27 cellular contexts compared by ENCODE assay signal in the genomic region with DNA sequence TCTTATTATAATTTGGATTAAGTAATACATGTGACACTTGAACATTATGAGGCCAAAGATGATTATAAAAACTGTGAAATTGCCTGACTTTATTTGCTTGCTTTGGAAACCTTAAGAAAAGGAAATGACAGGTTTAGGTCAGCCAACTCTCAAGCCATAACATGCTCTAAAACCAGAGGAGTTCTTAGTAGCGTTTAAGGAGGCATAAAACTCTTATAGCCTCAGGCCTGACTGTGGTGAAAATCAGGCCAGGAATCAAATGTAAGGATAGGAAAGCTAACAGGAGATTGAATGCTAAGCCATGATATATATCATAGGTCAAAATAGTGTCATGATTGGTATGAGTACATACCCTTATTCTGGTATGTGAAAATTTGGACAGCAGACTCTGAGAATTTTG.
"Had no signal": no experiment of that assay in that cellular context is flagged by ENCODE, and none has a peak within 500 bp of the region (broad histone marks: within the 10 kb centered on the region; RNA-seq: fewer than 3 reads in every experiment).

No MANE protein-coding gene starts in this region.

- FAIRE-seq: islet of Langerhans had no signal

- H3K4me1 ChIP-seq: tibial nerve, uterus had no signal

- H3K4me1 Mint-ChIP-seq: immature natural killer cell; memory B cell; naive thymus-derived CD4-positive, alpha-beta T cell; stimulated activated effector memory CD8-positive, alpha-beta T cell treated with anti-CD3 and anti-CD28 coated beads, Interleukin-12 subunit alpha, Interleukin-12 subunit beta, amount 100 ng/mL, for 72 hours had no signal

- H3K9me3 Mint-ChIP-seq: type B pancreatic cell had no signal

- H3K4me3 ChIP-seq: left ventricle myocardium inferior, lung, mucosa of descending colon, ovary, skin epidermis, tibial nerve, uterus had no signal

- H3K27ac ChIP-seq: left ventricle myocardium inferior, ovary, skin epidermis, tibial nerve, uterus had no signal

- DNase-seq: hypothalamus; immature natural killer cell; kidney; left ventricle myocardium inferior; midbrain; mucosa of descending colon; naive thymus-derived CD4-positive, alpha-beta T cell; ovary; retina; right cardiac atrium; stimulated activated CD4-positive, alpha-beta T cell treated with anti-CD3 and anti-CD28 coated beads, Interleukin-12 subunit alpha, Interleukin-12 subunit beta, amount 100 ng/mL, for 4 hours; stimulated activated CD4-positive, alpha-beta T cell treated with anti-CD3 and anti-CD28 coated beads, Interleukin-15, amount 100 ng/mL, for 24 hours; stimulated activated CD4-positive, alpha-beta T cell treated with anti-CD3 and anti-CD28 coated beads, Interleukin-2, amount 100 ng/mL, for 24 hours; stimulated activated CD4-positive, alpha-beta T cell treated with anti-CD3 and anti-CD28 coated beads, Interleukin-4, amount 100 ng/mL, for 1 hour; stimulated activated naive CD4-positive, alpha-beta T cell; uterus had no signal

- ATAC-seq: mucosa of descending colon; naive thymus-derived CD4-positive, alpha-beta T cell; natural killer cell treated with Interleukin-12 subunit alpha and Interleukin-12 subunit beta and Interleukin-15 and Interleukin-18, amount 100 ng/mL, for 72 hours; right cardiac atrium; sciatic nerve; stimulated activated effector memory CD8-positive, alpha-beta T cell treated with anti-CD3 and anti-CD28 coated beads, Interleukin-12 subunit alpha, Interleukin-12 subunit beta, amount 100 ng/mL, for 72 hours had no signal

- H3K27me3 Mint-ChIP-seq: memory B cell; naive thymus-derived CD4-positive, alpha-beta T cell; natural killer cell treated with Interleukin-12 subunit alpha and Interleukin-12 subunit beta and Interleukin-15 and Interleukin-18, amount 100 ng/mL, for 72 hours; progenitor cell of endocrine pancreas; stimulated activated naive CD8-positive, alpha-beta T cell treated with anti-CD3 and anti-CD28 coated beads, Interleukin-15, Interleukin-2, amounts not matched to agents 100 ng/mL and 50 ng/mL, for 24 hours; type B pancreatic cell had no signal

- H3K36me3 Mint-ChIP-seq: memory B cell; natural killer cell treated with Interleukin-12 subunit alpha and Interleukin-12 subunit beta and Interleukin-15 and Interleukin-18, amount 100 ng/mL, for 72 hours; stimulated activated effector memory CD8-positive, alpha-beta T cell treated with anti-CD3 and anti-CD28 coated beads, Interleukin-12 subunit alpha, Interleukin-12 subunit beta, amount 100 ng/mL, for 72 hours; type B pancreatic cell had no signal

- H3K27ac Mint-ChIP-seq: immature natural killer cell; memory B cell; naive thymus-derived CD4-positive, alpha-beta T cell; natural killer cell treated with Interleukin-12 subunit alpha and Interleukin-12 subunit beta and Interleukin-15 and Interleukin-18, amount 100 ng/mL, for 72 hours; progenitor cell of endocrine pancreas; stimulated activated effector memory CD8-positive, alpha-beta T cell treated with anti-CD3 and anti-CD28 coated beads, Interleukin-12 subunit alpha, Interleukin-12 subunit beta, amount 100 ng/mL, for 72 hours; stimulated activated naive CD8-positive, alpha-beta T cell treated with anti-CD3 and anti-CD28 coated beads, Interleukin-15, Interleukin-2, amounts not matched to agents 100 ng/mL and 50 ng/mL, for 24 hours; type B pancreatic cell had no signal

- H3K9me3 ChIP-seq: left ventricle myocardium inferior, mucosa of descending colon, ovary, tibial nerve, uterus had no signal

- H3K36me3 ChIP-seq: left ventricle myocardium inferior, ovary, tibial nerve, uterus had no signal

- H3K4me3 Mint-ChIP-seq: immature natural killer cell; memory B cell; naive thymus-derived CD4-positive, alpha-beta T cell; natural killer cell treated with Interleukin-12 subunit alpha and Interleukin-12 subunit beta and Interleukin-15 and Interleukin-18, amount 100 ng/mL, for 72 hours; stimulated activated effector memory CD8-positive, alpha-beta T cell treated with anti-CD3 and anti-CD28 coated beads, Interleukin-12 subunit alpha, Interleukin-12 subunit beta, amount 100 ng/mL, for 72 hours; stimulated activated naive CD8-positive, alpha-beta T cell treated with anti-CD3 and anti-CD28 coated beads, Interleukin-15, Interleukin-2, amounts not matched to agents 100 ng/mL and 50 ng/mL, for 24 hours; type B pancreatic cell had no signal

- H3K27me3 ChIP-seq: ovary, tibial nerve, uterus had no signal
